Comparison of ENCODE assay signal across 1 cellular context in genomic region chr1:157505481-157506272, GRCh38.
TF ChIP-seq lines count a peak whose summit lies in the region.

No MANE protein-coding gene starts in this region.

TF ChIP-seq in HEK293, 187 proteins besides CTCF, POLR2A, EP300 and RAD21 (continued from another document):
- TF ChIP-seq SCRT1 (tag by site-specific recombination; IDR thresholded peaks at IDR 0.05; ENCODE audit: borderline replicate concordance) (peak; percentile 14; the same call in 1 of the 2 replicates), KLF17 (tag by site-specific recombination; IDR thresholded peaks at IDR 0.05) (no peak), SCRT2 (tag by site-specific recombination; IDR thresholded peaks at IDR 0.05) (peak; percentile 87)
